30 cellular contexts compared by ENCODE assay signal in the genomic region with DNA sequence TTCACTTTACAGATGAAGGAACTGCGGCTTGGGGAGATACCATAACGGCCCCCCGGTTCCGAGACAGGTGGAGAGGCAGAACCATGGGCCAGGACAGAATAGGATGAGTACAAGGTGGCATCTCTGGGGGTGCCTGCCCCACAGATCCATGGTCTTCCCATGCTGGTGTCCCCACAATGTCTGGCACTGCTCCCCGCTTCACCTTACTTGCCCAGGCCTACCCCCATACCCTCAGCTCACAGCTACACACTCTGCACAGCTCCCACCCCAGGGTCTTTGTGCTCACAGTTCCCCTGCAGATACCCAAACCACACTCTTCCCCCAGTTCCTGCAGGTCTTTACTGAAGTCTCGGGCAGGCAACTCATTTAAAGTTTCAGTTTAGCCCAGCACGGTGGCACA.
"Had no signal": no experiment of that assay in that cellular context is flagged by ENCODE, and none has a peak within 500 bp of the region (broad histone marks: within the 10 kb centered on the region; RNA-seq: fewer than 3 reads in every experiment).

No MANE protein-coding gene starts in this region.

- H3K4me1 Mint-ChIP-seq: activated CD4-positive, alpha-beta T cell treated with anti-CD3 and anti-CD28 coated beads for 36 hours; activated CD4-positive, alpha-beta T cell treated with anti-CD3 and anti-CD28 coated beads, Interleukin-2, amount 10 ng/mL, durations not matched to agents 24 days and 14 days; activated naive CD4-positive, alpha-beta T cell treated with anti-CD3 and anti-CD28 coated beads, Interleukin-2, amount 10 ng/mL, durations not matched to agents 7 days and 5 days; activated naive CD8-positive, alpha-beta T cell treated with anti-CD3 and anti-CD28 coated beads, Interleukin-2, amount 10 ng/mL, durations not matched to agents 7 days and 5 days; T-cell had no signal

- H3K27me3 Mint-ChIP-seq: activated CD4-positive, alpha-beta memory T cell treated with anti-CD3 and anti-CD28 coated beads for 36 hours; activated CD4-positive, alpha-beta T cell treated with anti-CD3 and anti-CD28 coated beads for 36 hours; activated CD4-positive, alpha-beta T cell treated with anti-CD3 and anti-CD28 coated beads, Interleukin-2, amount 10 ng/mL, durations not matched to agents 24 days and 14 days; activated naive CD8-positive, alpha-beta T cell treated with anti-CD3 and anti-CD28 coated beads, Interleukin-2, amount 10 ng/mL, durations not matched to agents 7 days and 5 days; activated T-cell treated with anti-CD3 and anti-CD28 coated beads, Interleukin-2, amount 50 U/mL, for 24 hours; T-cell had no signal

- H3K4me3 Mint-ChIP-seq: activated CD4-positive, alpha-beta memory T cell treated with anti-CD3 and anti-CD28 coated beads for 36 hours; activated CD4-positive, alpha-beta T cell treated with anti-CD3 and anti-CD28 coated beads for 36 hours; activated CD4-positive, alpha-beta T cell treated with anti-CD3 and anti-CD28 coated beads, Interleukin-2, amount 10 ng/mL, durations not matched to agents 24 days and 14 days; activated CD8-positive, alpha-beta T cell treated with anti-CD3 and anti-CD28 coated beads, Interleukin-2, amount 10 ng/mL, durations not matched to agents 7 days and 5 days; activated naive CD4-positive, alpha-beta T cell treated with anti-CD3 and anti-CD28 coated beads, Interleukin-2, amount 10 ng/mL, durations not matched to agents 7 days and 5 days; activated naive CD8-positive, alpha-beta T cell treated with anti-CD3 and anti-CD28 coated beads, Interleukin-2, amount 10 ng/mL, durations not matched to agents 7 days and 5 days; activated T-cell treated with anti-CD3 and anti-CD28 coated beads, Interleukin-2, amount 50 U/mL, for 24 hours; activated T-cell treated with anti-CD3 and anti-CD28 coated beads, Interleukin-2, amount 50 U/mL, for 72 hours; T-cell; T-helper 1 cell treated with Interleukin-12 subunit alpha and Interleukin-12 subunit beta and Interleukin-4 antibody, amounts not matched to agents 30 μg/mL and 1 μg/mL, for 36 hours; T-helper 2 cell treated with Interferon-gamma antibody and Interleukin-4, amounts not matched to agents 5 μg/mL and 100 μg/mL, for 36 hours had no signal

- ATAC-seq: activated CD4-positive, alpha-beta T cell treated with anti-CD3 and anti-CD28 coated beads for 36 hours; activated CD8-positive, alpha-beta T cell treated with anti-CD3 and anti-CD28 coated beads, Interleukin-2, amount 10 ng/mL, durations not matched to agents 7 days and 5 days; activated naive CD4-positive, alpha-beta T cell treated with anti-CD3 and anti-CD28 coated beads, Interleukin-2, amount 50 U/mL, for 72 hours; activated T-cell treated with anti-CD3 and anti-CD28 coated beads, Interleukin-2, amount 50 U/mL, for 72 hours; body of pancreas; gastroesophageal sphincter; T-cell had no signal

- H3K9me3 Mint-ChIP-seq: activated CD4-positive, alpha-beta memory T cell treated with anti-CD3 and anti-CD28 coated beads for 36 hours; activated CD4-positive, alpha-beta T cell treated with anti-CD3 and anti-CD28 coated beads, Interleukin-2, amount 10 ng/mL, durations not matched to agents 24 days and 14 days; activated naive CD4-positive, alpha-beta T cell treated with anti-CD3 and anti-CD28 coated beads, Interleukin-2, amount 10 ng/mL, durations not matched to agents 7 days and 5 days; activated naive CD4-positive, alpha-beta T cell treated with anti-CD3 and anti-CD28 coated beads, Interleukin-2, amount 50 U/mL, for 72 hours; activated naive CD8-positive, alpha-beta T cell treated with anti-CD3 and anti-CD28 coated beads, Interleukin-2, amount 10 ng/mL, durations not matched to agents 7 days and 5 days; activated T-cell treated with anti-CD3 and anti-CD28 coated beads, Interleukin-2, amount 50 U/mL, for 24 hours; activated T-cell treated with anti-CD3 and anti-CD28 coated beads, Interleukin-2, amount 50 U/mL, for 72 hours; T-cell; T-helper 1 cell treated with Interleukin-12 subunit alpha and Interleukin-12 subunit beta and Interleukin-4 antibody, amounts not matched to agents 30 μg/mL and 1 μg/mL, for 36 hours; T-helper 2 cell treated with Interferon-gamma antibody and Interleukin-4, amounts not matched to agents 5 μg/mL and 100 μg/mL, for 36 hours had no signal

- H3K36me3 Mint-ChIP-seq: activated CD4-positive, alpha-beta memory T cell treated with anti-CD3 and anti-CD28 coated beads for 36 hours; activated naive CD4-positive, alpha-beta T cell treated with anti-CD3 and anti-CD28 coated beads, Interleukin-2, amount 10 ng/mL, durations not matched to agents 7 days and 5 days; activated naive CD4-positive, alpha-beta T cell treated with anti-CD3 and anti-CD28 coated beads, Interleukin-2, amount 50 U/mL, for 72 hours had no signal

- DNase-seq: activated CD4-positive, alpha-beta memory T cell treated with anti-CD3 and anti-CD28 coated beads for 36 hours; activated CD4-positive, alpha-beta T cell treated with anti-CD3 and anti-CD28 coated beads for 36 hours; activated CD4-positive, alpha-beta T cell treated with anti-CD3 and anti-CD28 coated beads, Interleukin-2, amount 10 ng/mL, durations not matched to agents 24 days and 14 days; activated CD4-positive, CD25-positive, alpha-beta regulatory T cell; activated CD4-positive, CD25-positive, alpha-beta regulatory T cell treated with anti-CD3 and anti-CD28 coated beads, Interleukin-2, amount 50 U/mL, for 72 hours; activated CD8-positive, alpha-beta memory T cell treated with anti-CD3 and anti-CD28 coated beads, Interleukin-2, amount 50 U/mL, for 48 hours; activated CD8-positive, alpha-beta T cell treated with anti-CD3 and anti-CD28 coated beads, Interleukin-2, amount 10 ng/mL, durations not matched to agents 7 days and 5 days; activated gamma-delta T cell; activated naive CD4-positive, alpha-beta T cell; activated naive CD4-positive, alpha-beta T cell treated with anti-CD3 and anti-CD28 coated beads, Interleukin-2, amount 10 ng/mL, durations not matched to agents 7 days and 5 days; activated naive CD8-positive, alpha-beta T cell treated with anti-CD3 and anti-CD28 coated beads, Interleukin-2, amount 10 ng/mL, durations not matched to agents 7 days and 5 days; activated T-cell treated with anti-CD3 and anti-CD28 coated beads for 4 hours; activated T-cell treated with anti-CD3 and anti-CD28 coated beads, Interleukin-2, amount 50 U/mL, for 24 hours; activated T-cell treated with anti-CD3 and anti-CD28 coated beads, Interleukin-2, amount 50 U/mL, for 72 hours; anterior cingulate cortex; body of pancreas; caudate nucleus; cerebellar nuclear complex; colonic mucosa; effector CD8-positive, alpha-beta T cell; esophagus squamous epithelium; foreskin melanocyte; SW 1271; T-cell; T1000; WERI-Rb-1 had no signal

- H3K27ac Mint-ChIP-seq: activated CD4-positive, alpha-beta memory T cell treated with anti-CD3 and anti-CD28 coated beads for 36 hours; activated CD4-positive, alpha-beta T cell treated with anti-CD3 and anti-CD28 coated beads for 36 hours; activated CD4-positive, alpha-beta T cell treated with anti-CD3 and anti-CD28 coated beads, Interleukin-2, amount 10 ng/mL, durations not matched to agents 24 days and 14 days; activated CD8-positive, alpha-beta T cell treated with anti-CD3 and anti-CD28 coated beads, Interleukin-2, amount 10 ng/mL, durations not matched to agents 7 days and 5 days; activated naive CD4-positive, alpha-beta T cell treated with anti-CD3 and anti-CD28 coated beads, Interleukin-2, amount 10 ng/mL, durations not matched to agents 7 days and 5 days; activated naive CD4-positive, alpha-beta T cell treated with anti-CD3 and anti-CD28 coated beads, Interleukin-2, amount 50 U/mL, for 72 hours; activated naive CD8-positive, alpha-beta T cell treated with anti-CD3 and anti-CD28 coated beads, Interleukin-2, amount 10 ng/mL, durations not matched to agents 7 days and 5 days; activated T-cell treated with anti-CD3 and anti-CD28 coated beads, Interleukin-2, amount 50 U/mL, for 24 hours; activated T-cell treated with anti-CD3 and anti-CD28 coated beads, Interleukin-2, amount 50 U/mL, for 72 hours; T-cell; T-helper 1 cell treated with Interleukin-12 subunit alpha and Interleukin-12 subunit beta and Interleukin-4 antibody, amounts not matched to agents 30 μg/mL and 1 μg/mL, for 36 hours; T-helper 2 cell treated with Interferon-gamma antibody and Interleukin-4, amounts not matched to agents 5 μg/mL and 100 μg/mL, for 36 hours had no signal
